ENCODE assay signal across 11 cellular contexts in the genomic region with DNA sequence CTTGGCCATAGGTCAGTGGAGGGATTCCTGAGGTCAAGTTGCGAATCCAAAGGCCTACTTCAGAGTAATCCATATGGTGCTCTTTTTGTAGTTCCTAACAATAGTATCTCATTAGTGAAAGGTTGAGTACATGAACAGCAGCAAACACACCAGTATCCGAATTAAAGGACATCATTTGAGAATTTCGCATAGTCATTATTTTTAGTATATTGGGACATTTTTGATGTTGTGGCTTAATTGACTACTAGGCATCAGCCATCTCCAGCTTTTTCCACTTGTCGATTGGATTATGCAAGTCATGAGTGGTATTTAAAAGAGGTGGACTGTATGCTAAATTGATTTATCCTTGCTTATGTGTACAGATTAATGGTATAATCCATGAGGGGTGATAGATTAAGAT. TPM values are rescaled to one million over a fixed set of nuclear protein-coding genes. Genes with fewer than 3 reads are reported as not detected.
DNase-seq lines count a peak whose midpoint lies in the region; ATAC-seq, FAIRE-seq and TF ChIP-seq lines count a peak whose summit lies in the region.
"Had no signal": no experiment of that assay in that cellular context is flagged by ENCODE, and none has a peak within 500 bp of the region (broad histone marks: within the 10 kb centered on the region; RNA-seq: fewer than 3 reads in every experiment).

No MANE protein-coding gene starts in this region.

- H3K4me3 ChIP-seq in astrocyte (ENCODE audit: insufficient read depth, low read depth, low read length) = no peak overlapping the region
- peak overlapping the region in 1 of 2 donors; percentile 7 for H3K4me3 ChIP-seq in muscle layer of duodenum (ENCODE audit: low read depth in 1 of 2, low read length in 2 of 2)
- H3K4me3 ChIP-seq: HAP-1 had no signal

- no peak for DNase-seq in stimulated activated naive CD8-positive, alpha-beta T cell treated with anti-CD3 and anti-CD28 coated beads, Interleukin-15, Interleukin-2, amounts not matched to agents 100 U/mL and 50 U/mL, for 24 hours
- no peak for DNase-seq in astrocyte (ENCODE audit: low read depth)
- no peak for DNase-seq in mucosa of gallbladder (ENCODE audit: low spot score)
- no peak for DNase-seq in NCI-H748 (lab: John Stamatoyannopoulos, UW; ENCODE audit: unreplicated experiment)
- DNase-seq in NCI-H1694 treated with DMSO at 0.1 percent for 48 hours (lab: John Stamatoyannopoulos, UW) = no peak
- no peak for DNase-seq in NCI-H524 (lab: John Stamatoyannopoulos, UW)
- DNase-seq: effector CD8-positive, alpha-beta T cell had no signal

- H3K36me3 ChIP-seq in astrocyte (ENCODE audit: insufficient read depth, low read length) (no peaks in the 10 kb centered on the region), muscle layer of duodenum (ENCODE audit: control insufficient read depth in 1 of 2, insufficient read depth in 2 of 2, low read length in 2 of 2) (no peaks in the 10 kb centered on the region)
- H3K36me3 ChIP-seq: HAP-1 had no signal

- no peaks in the 10 kb centered on the region for H3K27me3 ChIP-seq in astrocyte (ENCODE audit: insufficient read depth, low read length)
- no peaks in the 10 kb centered on the region for H3K27me3 ChIP-seq in muscle layer of duodenum (ENCODE audit: low read depth, low read length)

- H4K20me1 ChIP-seq in astrocyte (ENCODE audit: insufficient read depth, low read length) = peaks cover 33% of the 10 kb centered on the region

- H3K4me3 Mint-ChIP-seq in stimulated activated naive CD8-positive, alpha-beta T cell treated with anti-CD3 and anti-CD28 coated beads, Interleukin-15, Interleukin-2, amounts not matched to agents 100 ng/mL and 50 ng/mL, for 24 hours = peak overlapping the region; percentile 71
- H3K4me3 Mint-ChIP-seq in astrocyte (ENCODE audit: unreplicated experiment) = no peak overlapping the region

- peak overlapping the region; percentile 80 for H3K4me2 ChIP-seq in astrocyte (ENCODE audit: low read length)

- H3K9ac ChIP-seq in astrocyte (ENCODE audit: low read length) = peak overlapping the region; percentile 39

- H3K27ac ChIP-seq in astrocyte (ENCODE audit: low read depth, low read length) (no peak overlapping the region), muscle layer of duodenum (ENCODE audit: low read length) (peak overlapping the region; percentile 56)

- no peaks in the 10 kb centered on the region for H3K27me3 Mint-ChIP-seq in stimulated activated naive CD8-positive, alpha-beta T cell treated with anti-CD3 and anti-CD28 coated beads, Interleukin-15, Interleukin-2, amounts not matched to agents 100 ng/mL and 50 ng/mL, for 24 hours
- H3K27me3 Mint-ChIP-seq in astrocyte (ENCODE audit: low read depth, unreplicated experiment) = no peaks in the 10 kb centered on the region

- no peaks in the 10 kb centered on the region for H3K9me3 Mint-ChIP-seq in stimulated activated naive CD8-positive, alpha-beta T cell treated with anti-CD3 and anti-CD28 coated beads, Interleukin-15, Interleukin-2, amounts not matched to agents 100 ng/mL and 50 ng/mL, for 24 hours
- H3K9me3 Mint-ChIP-seq in astrocyte (ENCODE audit: unreplicated experiment) = no peaks in the 10 kb centered on the region

- H3K27ac Mint-ChIP-seq in stimulated activated naive CD8-positive, alpha-beta T cell treated with anti-CD3 and anti-CD28 coated beads, Interleukin-15, Interleukin-2, amounts not matched to agents 100 ng/mL and 50 ng/mL, for 24 hours = peak overlapping the region; percentile 88
- no peak overlapping the region for H3K27ac Mint-ChIP-seq in astrocyte (ENCODE audit: unreplicated experiment)
- H3K27ac Mint-ChIP-seq: progenitor cell of endocrine pancreas had no signal

- H3K9me3 ChIP-seq in astrocyte (ENCODE audit: insufficient read depth, low read depth, low read length) (no peaks in the 10 kb centered on the region), muscle layer of duodenum (ENCODE audit: control insufficient read depth in 1 of 2, low read length in 2 of 2) (no peaks in the 10 kb centered on the region)
- H3K9me3 ChIP-seq: HAP-1 had no signal

- peaks cover 83% of the 10 kb centered on the region for H3K4me1 Mint-ChIP-seq in stimulated activated naive CD8-positive, alpha-beta T cell treated with anti-CD3 and anti-CD28 coated beads, Interleukin-15, Interleukin-2, amounts not matched to agents 100 ng/mL and 50 ng/mL, for 24 hours (ENCODE audit: low read depth)
- H3K4me1 Mint-ChIP-seq in astrocyte (ENCODE audit: low read depth, unreplicated experiment) = peaks cover 13% of the 10 kb centered on the region

- H3K79me2 ChIP-seq in astrocyte (ENCODE audit: insufficient read depth, low read length) = peaks cover 72% of the 10 kb centered on the region

- ATAC-seq in stimulated activated naive CD8-positive, alpha-beta T cell treated with anti-CD3 and anti-CD28 coated beads, Interleukin-15, Interleukin-2, amounts not matched to agents 100 U/mL and 50 U/mL, for 24 hours = no peak

- no peak overlapping the region for H2AFZ ChIP-seq in astrocyte (ENCODE audit: low read depth, low read length)

- H3K4me1 ChIP-seq in astrocyte (ENCODE audit: insufficient read depth, low read length) = no peaks in the 10 kb centered on the region
- peaks cover 5 to 19% of the 10 kb centered on the region in 2 donors for H3K4me1 ChIP-seq in muscle layer of duodenum (ENCODE audit: control insufficient read depth in 1 of 2, insufficient read depth in 2 of 2, low read length in 2 of 2)

- FAIRE-seq in astrocyte (lab: Jason Lieb, UNC) = peak; percentile 45

- H3K36me3 Mint-ChIP-seq in stimulated activated naive CD8-positive, alpha-beta T cell treated with anti-CD3 and anti-CD28 coated beads, Interleukin-15, Interleukin-2, amounts not matched to agents 100 ng/mL and 50 ng/mL, for 24 hours (ENCODE audit: low read depth) = no peaks in the 10 kb centered on the region
- no peaks in the 10 kb centered on the region for H3K36me3 Mint-ChIP-seq in astrocyte (ENCODE audit: low read depth, unreplicated experiment)

- TF ChIP-seq CTCF in astrocyte (IDR thresholded peaks at IDR 0.05; ENCODE audit: insufficient read depth, low read depth, low read length) = no peak

RNA-seq across cellular contexts. Expression of a gene that starts 23.7 kb away (rescaled TPM):
- total RNA-seq in astrocyte = 9.5 and 10.4 TPM in 2 replicates
- 22.5 TPM for total RNA-seq in mucosa of gallbladder
